22 cellular contexts compared by ENCODE assay signal in genomic region chr4:88108747-88109122, GRCh38.
"Had no signal": no experiment of that assay in that cellular context is flagged by ENCODE, and none has a peak within 500 bp of the region (broad histone marks: within the 10 kb centered on the region; RNA-seq: fewer than 3 reads in every experiment).

No MANE protein-coding gene starts in this region.

- H3K27ac ChIP-seq: brain microvascular endothelial cell, foreskin keratinocyte, left ventricle myocardium inferior, ovary, skin epidermis, tibial artery had no signal

- FAIRE-seq: TTC549 had no signal

- DNase-seq: activated CD4-positive, alpha-beta T cell treated with anti-CD3 and anti-CD28 coated beads for 1 hour; activated CD4-positive, alpha-beta T cell treated with anti-CD3 and anti-CD28 coated beads, Interleukin-2, amount 50 U/mL, for 1 hour; activated gamma-delta T cell treated with Interleukin-2 at 50 U/mL for 16 hours; activated T-cell treated with anti-CD3 and anti-CD28 coated beads, Interleukin-2, amount 50 U/mL, for 1 hour; aorta; brain microvascular endothelial cell; caudate nucleus; effector CD4-positive, alpha-beta T cell; erythroblast; foreskin keratinocyte; hippocampal formation; left ventricle myocardium inferior; mammary epithelial cell; natural killer cell; ovary; right cardiac atrium; stimulated activated CD4-positive, alpha-beta T cell treated with anti-CD3 and anti-CD28 coated beads, Interleukin-1b, Interleukin-23, amount 100 ng/mL, for 48 hours; stimulated activated naive CD8-positive, alpha-beta T cell treated with anti-CD3 and anti-CD28 coated beads, Interleukin-15, amount 100 ng/mL, for 72 hours; tibial artery; uterus had no signal

- H3K9me3 ChIP-seq: left ventricle myocardium inferior, ovary, tibial artery, uterus had no signal

- H3K36me3 ChIP-seq: brain microvascular endothelial cell, left ventricle myocardium inferior, ovary, tibial artery, uterus had no signal

- H3K27me3 ChIP-seq: brain microvascular endothelial cell, foreskin keratinocyte, ovary, tibial artery, uterus had no signal

- H3K4me3 ChIP-seq: left ventricle myocardium inferior, ovary, skin epidermis, tibial artery, uterus had no signal

- ATAC-seq: foreskin keratinocyte; natural killer cell; right cardiac atrium; stimulated activated naive CD8-positive, alpha-beta T cell treated with anti-CD3 and anti-CD28 coated beads, Interleukin-15, amount 100 ng/mL, for 72 hours had no signal
